1 cellular context compared by ENCODE assay signal in the genomic region with DNA sequence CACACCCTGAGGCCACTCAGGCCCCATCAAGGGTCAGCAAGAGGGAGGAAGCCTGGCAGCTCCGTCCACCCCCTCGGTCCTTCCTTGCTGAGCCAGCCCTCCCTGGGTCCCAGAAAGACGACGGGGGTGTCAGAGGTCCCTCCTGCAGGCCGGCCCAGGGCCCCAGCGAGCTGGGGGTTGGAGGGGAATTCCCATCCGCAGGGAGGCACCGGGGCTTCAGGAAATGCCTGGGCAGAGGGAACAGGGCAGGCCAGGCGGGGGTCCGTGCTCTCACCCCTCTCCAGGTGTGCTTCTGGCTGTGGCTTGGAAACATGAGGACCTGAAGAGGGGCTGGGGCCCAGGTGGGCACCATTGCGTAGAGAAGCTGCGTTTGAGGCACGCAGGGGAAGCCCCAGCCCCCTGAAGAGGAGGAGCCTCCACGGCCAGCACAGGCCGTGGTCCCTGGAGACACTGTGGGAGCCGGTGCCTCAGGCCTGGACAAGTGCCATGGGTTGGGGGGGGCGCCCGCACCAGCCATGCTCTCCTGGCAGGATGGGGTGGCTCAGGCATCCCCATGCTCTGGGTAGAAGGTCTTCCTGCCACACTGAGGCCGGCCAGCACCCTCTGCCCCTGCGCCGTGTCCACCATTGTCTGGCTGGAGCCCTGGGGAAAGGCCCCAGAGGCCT.
TF ChIP-seq lines count a peak whose summit lies in the region.

No MANE protein-coding gene starts in this region.

TF ChIP-seq in K562, 482 proteins besides CTCF, POLR2A, EP300 and RAD21 (continued from another document):
- TF ChIP-seq, protein P1, sequence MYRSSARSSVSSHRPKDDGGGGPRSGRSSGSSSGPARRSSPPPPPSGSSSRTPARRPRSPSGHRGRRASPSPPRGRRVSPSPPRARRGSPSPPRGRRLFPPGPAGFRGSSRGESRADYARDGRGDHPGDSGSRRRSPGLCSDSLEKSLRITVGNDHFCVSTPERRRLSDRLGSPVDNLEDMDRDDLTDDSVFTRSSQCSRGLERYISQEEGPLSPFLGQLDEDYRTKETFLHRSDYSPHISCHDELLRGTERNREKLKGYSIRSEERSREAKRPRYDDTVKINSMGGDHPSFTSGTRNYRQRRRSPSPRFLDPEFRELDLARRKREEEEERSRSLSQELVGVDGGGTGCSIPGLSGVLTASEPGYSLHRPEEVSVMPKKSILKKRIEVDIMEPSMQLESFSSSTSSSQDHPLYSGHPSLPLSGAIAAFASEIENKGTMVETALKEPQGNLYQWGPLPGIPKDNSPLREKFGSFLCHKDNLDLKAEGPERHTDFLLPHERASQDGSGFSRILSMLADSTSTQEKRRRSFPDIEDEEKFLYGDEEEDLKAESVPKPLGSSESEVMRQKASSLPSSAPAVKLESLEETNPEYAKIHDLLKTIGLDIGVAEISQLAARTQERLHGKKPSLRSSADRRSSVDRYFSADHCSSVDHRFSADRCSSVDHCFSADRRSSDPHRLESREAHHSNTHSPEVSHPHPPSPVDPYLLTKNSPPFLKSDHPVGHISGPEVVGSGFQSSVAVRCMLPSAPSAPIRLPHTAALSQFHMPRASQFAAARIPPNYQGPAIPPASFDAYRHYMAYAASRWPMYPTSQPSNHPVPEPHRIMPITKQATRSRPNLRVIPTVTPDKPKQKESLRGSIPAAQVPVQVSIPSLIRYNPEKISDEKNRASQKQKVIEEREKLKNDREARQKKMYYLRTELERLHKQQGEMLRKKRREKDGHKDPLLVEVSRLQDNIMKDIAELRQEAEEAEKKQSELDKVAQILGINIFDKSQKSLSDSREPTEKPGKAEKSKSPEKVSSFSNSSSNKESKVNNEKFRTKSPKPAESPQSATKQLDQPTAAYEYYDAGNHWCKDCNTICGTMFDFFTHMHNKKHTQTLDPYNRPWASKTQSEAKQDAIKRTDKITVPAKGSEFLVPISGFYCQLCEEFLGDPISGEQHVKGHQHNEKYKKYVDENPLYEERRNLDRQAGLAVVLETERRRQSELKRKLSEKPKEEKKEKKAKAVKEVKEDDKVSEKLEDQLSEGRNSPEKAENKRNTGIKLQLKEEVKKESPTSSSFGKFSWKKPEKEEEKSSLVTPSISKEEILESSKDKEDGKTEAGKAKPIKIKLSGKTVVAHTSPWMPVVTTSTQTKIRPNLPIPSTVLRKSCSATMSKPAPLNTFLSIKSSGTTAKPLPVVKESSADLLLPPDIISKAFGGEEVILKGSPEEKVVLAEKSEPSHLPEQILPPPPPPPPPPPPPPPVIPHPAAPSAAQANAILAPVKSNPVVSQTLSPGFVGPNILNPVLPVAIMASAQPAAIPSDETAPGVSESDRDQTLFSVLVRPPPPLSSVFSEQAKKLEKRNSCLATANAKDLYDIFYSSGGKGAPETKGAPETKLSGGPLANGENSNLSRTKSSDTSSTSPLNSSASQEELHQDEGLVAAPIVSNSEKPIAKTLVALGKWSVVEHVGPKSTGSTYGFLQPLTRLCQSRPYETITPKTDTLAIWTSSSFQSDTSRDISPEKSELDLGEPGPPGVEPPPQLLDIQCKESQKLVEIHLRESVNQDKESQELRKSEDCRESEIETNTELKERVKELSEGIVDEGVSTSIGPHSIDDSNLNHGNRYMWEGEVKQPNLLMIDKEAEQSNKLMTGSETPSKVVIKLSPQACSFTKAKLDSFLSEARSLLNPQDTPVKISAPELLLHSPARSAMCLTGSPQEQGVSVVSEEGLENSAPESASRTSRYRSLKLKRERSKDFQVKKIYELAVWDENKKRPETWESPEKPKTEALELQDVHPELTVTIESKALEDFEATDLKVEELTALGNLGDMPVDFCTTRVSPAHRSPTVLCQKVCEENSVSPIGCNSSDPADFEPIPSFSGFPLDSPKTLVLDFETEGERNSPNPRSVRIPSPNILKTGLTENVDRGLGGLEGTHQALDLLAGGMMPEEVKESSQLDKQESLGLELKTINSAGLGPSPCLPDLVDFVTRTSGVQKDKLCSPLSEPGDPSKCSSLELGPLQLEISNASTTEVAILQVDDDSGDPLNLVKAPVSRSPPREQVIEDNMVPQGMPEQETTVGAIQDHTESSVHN (IDR thresholded peaks at IDR 0.05; ENCODE audit: borderline replicate concordance in 1 of 2, low read depth in 1 of 2) = no peak
